20 cellular contexts compared by ENCODE assay signal in the genomic region with DNA sequence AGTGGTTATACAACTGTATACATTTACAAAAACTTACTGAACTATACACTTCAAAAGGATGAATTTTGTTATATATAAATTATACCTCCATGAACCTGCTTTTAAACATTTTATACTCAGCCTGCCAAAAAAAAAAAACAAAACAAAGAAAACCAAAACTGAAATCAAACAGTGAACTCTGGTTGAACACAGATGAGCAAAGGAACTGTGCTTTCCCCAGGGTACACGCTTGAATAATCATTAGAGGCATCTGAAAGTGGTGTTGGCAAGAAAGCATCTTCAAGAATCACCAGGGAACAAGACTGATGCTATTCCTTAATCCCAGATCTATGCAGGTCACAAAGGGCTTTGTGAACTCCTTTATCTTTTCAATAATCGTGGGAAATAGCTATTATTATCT.
DNase-seq lines count a peak whose midpoint lies in the region; ATAC-seq and TF ChIP-seq lines count a peak whose summit lies in the region.
"Had no signal": no experiment of that assay in that cellular context is flagged by ENCODE, and none has a peak within 500 bp of the region (broad histone marks: within the 10 kb centered on the region; RNA-seq: fewer than 3 reads in every experiment).

No MANE protein-coding gene starts in this region.

- no peaks in the 10 kb centered on the region for H3K27me3 ChIP-seq in hepatocyte
- no peaks in the 10 kb centered on the region for H3K27me3 ChIP-seq in CD8-positive, alpha-beta memory T cell (ENCODE audit: insufficient read depth, low read length, poor library complexity, severe bottlenecking)
- H3K27me3 ChIP-seq: testis had no signal

- POLR2A ChIA-PET in CD8-positive, alpha-beta memory T cell (lab: Charles Lee), result no interaction called here

- no peaks in the 10 kb centered on the region for H3K36me3 Mint-ChIP-seq in CD8-positive, alpha-beta memory T cell

- DNase-seq in hepatocyte (ENCODE audit: low spot score) (no peak), DMS153 treated with DMSO at 0.1 percent for 48 hours (lab: John Stamatoyannopoulos, UW; ENCODE audit: unreplicated experiment) (no peak)
- DNase-seq in CD8-positive, alpha-beta memory T cell, result no peak
- DNase-seq: activated CD4-positive, alpha-beta T cell treated with anti-CD3 and anti-CD28 coated beads for 48 hours; activated T-cell treated with anti-CD3 and anti-CD28 coated beads, Interleukin-2, amount 50 U/mL, for 1 hour; Calu3; effector memory CD4-positive, alpha-beta T cell; MV-4-11; NK-92 treated with Interleukin-12 subunit alpha and Interleukin-12 subunit beta, amount 100 ng/mL, for 24 hours; retina; SHP77; stimulated activated CD4-positive, alpha-beta T cell treated with anti-CD3 and anti-CD28 coated beads, Interleukin-1b, Interleukin-23, amount 100 ng/mL, for 48 hours; testis had no signal

- H3K4me3 Mint-ChIP-seq in CD8-positive, alpha-beta memory T cell, result no peak overlapping the region
- H3K4me3 Mint-ChIP-seq: T-helper 2 cell treated with Interferon-gamma antibody and Interleukin-4, amounts not matched to agents 5 μg/mL and 100 μg/mL, for 36 hours had no signal

- no peaks in the 10 kb centered on the region for H3K9me2 ChIP-seq in hepatocyte (replicated peaks; ENCODE audit: insufficient read depth)

- H3K4me2 ChIP-seq in hepatocyte, result no peak overlapping the region

- H4K20me1 ChIP-seq in hepatocyte (ENCODE audit: insufficient read depth, poor library complexity, severe bottlenecking), result no peaks in the 10 kb centered on the region

- H3K4me1 Mint-ChIP-seq in CD8-positive, alpha-beta memory T cell, result no peaks in the 10 kb centered on the region

- no peaks in the 10 kb centered on the region for H3K9me3 ChIP-seq in hepatocyte (ENCODE audit: low read depth)
- H3K9me3 ChIP-seq in CD8-positive, alpha-beta memory T cell (ENCODE audit: low read length), result no peaks in the 10 kb centered on the region
- H3K9me3 ChIP-seq: testis had no signal

- H3K79me2 ChIP-seq in hepatocyte, result no peaks in the 10 kb centered on the region

- 94% methylated on average over 2 of the region's 2 CpGs for WGBS in hepatocyte (ENCODE audit: low lambda C conversion rate, missing lambda C conversion rate)

- H3K36me3 ChIP-seq in hepatocyte (replicated peaks; ENCODE audit: insufficient read depth, low read depth), result no peaks in the 10 kb centered on the region
- H3K36me3 ChIP-seq in CD8-positive, alpha-beta memory T cell (ENCODE audit: insufficient read depth, low read length), result no peaks in the 10 kb centered on the region

- H2AFZ ChIP-seq in hepatocyte, result no peak overlapping the region

- H3K27me3 Mint-ChIP-seq in CD8-positive, alpha-beta memory T cell, result no peaks in the 10 kb centered on the region

- no peaks in the 10 kb centered on the region for H3K4me1 ChIP-seq in hepatocyte (ENCODE audit: insufficient read depth)
- H3K4me1 ChIP-seq in CD8-positive, alpha-beta memory T cell (ENCODE audit: insufficient read depth, low read length), result no peaks in the 10 kb centered on the region
- H3K4me1 ChIP-seq: testis had no signal

- H3K27ac Mint-ChIP-seq in CD8-positive, alpha-beta memory T cell, result no peak overlapping the region
- H3K27ac Mint-ChIP-seq: T-helper 2 cell treated with Interferon-gamma antibody and Interleukin-4, amounts not matched to agents 5 μg/mL and 100 μg/mL, for 36 hours had no signal

- CTCF ChIA-PET in CD8-positive, alpha-beta memory T cell (lab: Charles Lee), result no interaction called here

- peaks cover 2 to 17% (median 9%) of the 10 kb centered on the region in 5 donors for H3K9me3 Mint-ChIP-seq in CD8-positive, alpha-beta memory T cell
- H3K9me3 Mint-ChIP-seq: T-helper 2 cell treated with Interferon-gamma antibody and Interleukin-4, amounts not matched to agents 5 μg/mL and 100 μg/mL, for 36 hours had no signal

- ATAC-seq in GM18519 (IDR thresholded peaks at IDR 0.05; ENCODE audit: low FRiP score, unreplicated experiment), result peak; percentile 93
- ATAC-seq in GM19452 (IDR thresholded peaks at IDR 0.05; ENCODE audit: unreplicated experiment), result peak; percentile 67
- ATAC-seq in HG02642 (IDR thresholded peaks at IDR 0.05; ENCODE audit: poor library complexity, unreplicated experiment), result peak; percentile 54
- ATAC-seq in HG03460 (IDR thresholded peaks at IDR 0.05; ENCODE audit: unreplicated experiment), result peak; percentile 89
- ATAC-seq in HG02840 (IDR thresholded peaks at IDR 0.05; ENCODE audit: low FRiP score, unreplicated experiment), result no peak

- TF ChIP-seq CTCF in hepatocyte (IDR thresholded peaks at IDR 0.05; ENCODE audit: poor library complexity), result no peak

- no peak overlapping the region for H3K27ac ChIP-seq in hepatocyte
- H3K27ac ChIP-seq in CD8-positive, alpha-beta memory T cell (ENCODE audit: low read depth, low read length), result no peak overlapping the region
- H3K27ac ChIP-seq: testis had no signal

- no peak overlapping the region for H3K4me3 ChIP-seq in hepatocyte
- no peak overlapping the region for H3K4me3 ChIP-seq in CD8-positive, alpha-beta memory T cell (ENCODE audit: low read length)
- H3K4me3 ChIP-seq: lung, testis had no signal
